Comparison of ENCODE assay signal across 8 cellular contexts in the genomic region with DNA sequence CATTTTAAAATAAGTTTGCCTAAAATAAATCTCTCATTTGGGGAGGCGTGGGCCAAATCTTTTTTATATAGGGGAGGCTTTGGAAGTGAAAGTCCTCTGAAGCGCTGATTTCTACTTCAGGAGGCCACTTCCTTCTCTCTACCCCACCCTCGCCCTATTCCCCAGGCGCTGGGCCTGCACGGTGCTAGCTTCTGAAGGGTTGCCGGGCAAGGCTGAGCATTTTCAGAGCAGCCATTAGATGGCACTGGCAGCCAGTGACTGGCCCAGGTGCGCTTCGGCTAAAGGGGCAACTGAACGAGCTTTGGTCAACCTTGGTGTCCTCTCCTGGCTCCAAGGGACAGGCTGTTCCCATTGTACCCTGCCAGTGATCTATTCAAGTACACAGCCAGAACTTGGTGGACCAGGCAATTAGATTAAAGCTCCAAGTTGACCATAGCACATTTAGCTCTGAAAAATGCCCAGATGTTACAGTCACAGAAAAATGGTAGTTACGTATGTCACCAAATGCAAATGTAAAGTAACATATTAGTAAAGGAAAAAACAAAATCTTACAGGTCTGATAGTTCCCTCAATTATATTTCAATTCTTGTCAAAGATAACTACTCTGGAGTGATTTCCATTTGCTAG. TPM values are rescaled to one million over a fixed set of nuclear protein-coding genes. Genes with fewer than 3 reads are reported as not detected.
DNase-seq lines count a peak whose midpoint lies in the region; ATAC-seq, FAIRE-seq and TF ChIP-seq lines count a peak whose summit lies in the region.

No MANE protein-coding gene starts in this region.

- DNase-seq in NCI-H524 (lab: John Stamatoyannopoulos, UW) (peak; percentile 34 to 51), NCI-H524 treated with DMSO at 0.1 percent for 48 hours (lab: John Stamatoyannopoulos, UW) (no peak), SW480 (ENCODE audit: low spot score) (peak; percentile 79), bronchial epithelial cell (ENCODE audit: low read depth) (no peak), trophoblast cell (peak; percentile 60 to 76), MG63 (no peak)

- H3K4me1 ChIP-seq in trophoblast cell (ENCODE audit: control insufficient read depth in 1 of 2, insufficient read depth in 2 of 2, low read length in 2 of 2): peaks cover 3 to 5% of the 10 kb centered on the region in 2 experiments

- H3K4me3 ChIP-seq in bronchial epithelial cell (ENCODE audit: low read depth, low read length): no peak overlapping the region
- no peak overlapping the region for H3K4me3 ChIP-seq in trophoblast cell (ENCODE audit: low read depth, low read length)
- no peak overlapping the region for H3K4me3 ChIP-seq in MG63

- no peak overlapping the region for H2BK120ac ChIP-seq in trophoblast cell (ENCODE audit: insufficient read depth, low read length, poor library complexity)

- H3K79me2 ChIP-seq in trophoblast cell (ENCODE audit: control insufficient read depth, insufficient read depth, low read length, poor library complexity): no peaks in the 10 kb centered on the region

- H2BK12ac ChIP-seq in trophoblast cell (ENCODE audit: low read length): no peak overlapping the region

- H3K36me3 ChIP-seq in bronchial epithelial cell (ENCODE audit: control insufficient read depth, insufficient read depth, low read length): no peaks in the 10 kb centered on the region
- no peaks in the 10 kb centered on the region for H3K36me3 ChIP-seq in trophoblast cell (ENCODE audit: control insufficient read depth in 1 of 2, insufficient read depth in 2 of 2, low read length in 2 of 2)
- H3K36me3 ChIP-seq in MG63: no peaks in the 10 kb centered on the region

- no peaks in the 10 kb centered on the region for H3K79me1 ChIP-seq in trophoblast cell (ENCODE audit: low read length)

- H3K23ac ChIP-seq in trophoblast cell (ENCODE audit: low read length): no peak overlapping the region

- no peak overlapping the region for H2AK5ac ChIP-seq in trophoblast cell (ENCODE audit: low read length)

- FAIRE-seq in bronchial epithelial cell (lab: Jason Lieb, UNC): no peak

- no peak overlapping the region for H4K12ac ChIP-seq in trophoblast cell (ENCODE audit: low read depth, low read length)

- H3K27me3 ChIP-seq in bronchial epithelial cell (ENCODE audit: control insufficient read depth, insufficient read depth, low read length) (peaks cover 25% of the 10 kb centered on the region), trophoblast cell (ENCODE audit: insufficient read depth, low read length) (peaks cover 22% of the 10 kb centered on the region), MG63 (peaks cover 38% of the 10 kb centered on the region)

- H2AFZ ChIP-seq in trophoblast cell (ENCODE audit: insufficient read depth, low read length, poor library complexity): no peak overlapping the region

- no peak overlapping the region for H3K18ac ChIP-seq in trophoblast cell (ENCODE audit: low read length)

- H4K8ac ChIP-seq in trophoblast cell (ENCODE audit: low read depth, low read length): no peak overlapping the region

- no peak overlapping the region for H3K14ac ChIP-seq in trophoblast cell (ENCODE audit: low read length)

- no CpG with 5 or more reads among the region's 10 CpGs for WGBS in trophoblast cell (ENCODE audit: extremely low coverage, insufficient coverage, insufficient read length)

- no peak overlapping the region for H3K9ac ChIP-seq in trophoblast cell (ENCODE audit: low read length)

- no peak overlapping the region for H4K91ac ChIP-seq in trophoblast cell (ENCODE audit: low read depth, low read length)

- TF ChIP-seq CTCF in LNCAP (IDR thresholded peaks at IDR 0.05): peak; percentile 57
- peak; percentile 52 for TF ChIP-seq CTCF in bronchial epithelial cell (IDR thresholded peaks at IDR 0.05; ENCODE audit: insufficient read depth, low read length, severe bottlenecking)

- peak; percentile 89 for ATAC-seq in GM21737 (IDR thresholded peaks at IDR 0.05; ENCODE audit: unreplicated experiment)

- no peak overlapping the region for H3K27ac ChIP-seq in trophoblast cell (ENCODE audit: low read depth, low read length)

- peaks cover 3% of the 10 kb centered on the region for H3K9me3 ChIP-seq in trophoblast cell (ENCODE audit: insufficient read depth, low read depth, low read length)
- H3K9me3 ChIP-seq in MG63: no peaks in the 10 kb centered on the region

- no peak overlapping the region for H3K4me2 ChIP-seq in trophoblast cell (ENCODE audit: low read length)

- H3K4ac ChIP-seq in trophoblast cell (ENCODE audit: low read depth, low read length): no peak overlapping the region

- H2BK5ac ChIP-seq in trophoblast cell (ENCODE audit: low read depth, low read length, poor library complexity): no peak overlapping the region

RNA-seq across cellular contexts. Expression of gene POMC, which starts 2.3 kb away (rescaled TPM):
- total RNA-seq in bronchial epithelial cell: 0.26 and 0.64 TPM in 2 replicates
- 1.0 TPM in 2 replicates for polyA plus RNA-seq in trophoblast cell (2013)
- not detected in 2 replicates for total RNA-seq in MG63 (2014; rRNA removed; shearing (Covaris generic); ENCODE audit: low replicate concordance)

Comparison
In these comparisons a context has a peak if more than half of its experiments do, and no peak if none do; other contexts are left out.
1. DNase-seq: peak in NCI-H524 (2 of 2), SW480 (single experiment) and trophoblast cell (2 of 2); none in NCI-H524 treated with DMSO at 0.1 percent for 48 hours (single experiment), bronchial epithelial cell (single experiment) and MG63 (single experiment).